25 cellular contexts compared by ENCODE assay signal in the genomic region with DNA sequence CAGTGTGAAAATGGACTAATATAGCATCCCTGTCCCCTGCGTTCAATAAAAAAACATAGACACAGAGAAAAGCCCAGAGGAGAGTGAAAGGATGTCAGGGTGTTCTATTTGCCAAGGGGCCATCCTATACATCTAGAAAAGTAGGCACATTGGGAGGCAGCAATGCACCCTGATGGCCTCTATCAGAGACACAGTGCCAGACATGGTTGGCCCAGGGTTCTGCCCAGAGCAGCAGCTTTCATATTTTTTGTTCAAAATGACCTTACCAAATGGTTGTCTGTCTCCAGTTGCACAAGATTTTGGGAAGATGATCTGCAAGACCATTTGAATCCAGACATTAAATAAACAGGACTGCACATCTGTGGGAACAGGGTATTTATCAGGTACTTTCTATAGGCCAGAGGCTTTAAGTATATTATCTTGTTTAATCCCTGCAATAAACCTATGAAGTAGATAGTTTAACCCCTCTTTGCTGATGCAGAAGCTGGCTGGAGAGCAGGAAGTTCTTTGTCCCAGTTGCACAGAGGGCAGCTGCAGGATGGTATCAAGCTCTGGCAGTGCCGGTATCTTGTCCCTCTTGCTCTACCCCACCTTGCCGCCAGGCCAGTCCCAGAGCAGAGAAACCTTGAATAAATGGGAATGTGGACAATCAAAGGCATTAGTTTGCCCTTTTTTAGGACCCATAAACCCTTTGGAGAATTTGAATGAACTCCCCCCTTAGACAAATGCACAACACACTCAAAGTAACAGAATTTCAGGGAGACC.
DNase-seq lines count a peak whose midpoint lies in the region; ATAC-seq, FAIRE-seq and TF ChIP-seq lines count a peak whose summit lies in the region.
"Had no signal": no experiment of that assay in that cellular context is flagged by ENCODE, and none has a peak within 500 bp of the region (broad histone marks: within the 10 kb centered on the region; RNA-seq: fewer than 3 reads in every experiment).

No MANE protein-coding gene starts in this region.

- no peak overlapping the region for H2AFZ ChIP-seq in osteoblast (ENCODE audit: low read length)

- peaks cover 15% of the 10 kb centered on the region for H3K4me1 Mint-ChIP-seq in activated T-helper 17 cell treated with anti-CD3 and anti-CD28 coated beads, Interleukin-2, amount 50 U/mL, for 72 hours

- H3K79me2 ChIP-seq in osteoblast (ENCODE audit: insufficient read depth, low read length), result no peaks in the 10 kb centered on the region

- peak; percentile 39 for FAIRE-seq in A549 (lab: Jason Lieb, UNC)
- FAIRE-seq: G401.6, GM12892, GM18507, H54, RCC 7860 had no signal

- H4K20me1 ChIP-seq in osteoblast (ENCODE audit: insufficient read depth, low read length), result no peaks in the 10 kb centered on the region
- H4K20me1 ChIP-seq: BLaER1 had no signal

- POLR2A ChIA-PET in A549 (lab: Yijun Ruan, JAX), result no interaction called here

- H3K27me3 ChIP-seq in osteoblast (ENCODE audit: insufficient read depth, low read length), result no peaks in the 10 kb centered on the region
- H3K27me3 ChIP-seq: BLaER1 had no signal

- 86% methylated on average over 3 of the region's 3 CpGs for WGBS in A549 (ENCODE audit: missing lambda C conversion rate)

- DNase-seq in A549 (ENCODE audit: low read depth in 1 of 2, low spot score in 1 of 2), result no peak
- DNase-seq in NCI-H524 treated with DMSO at 0.1 percent for 48 hours (lab: John Stamatoyannopoulos, UW), result peak; percentile 13
- peak; percentile 53 for DNase-seq in osteoblast (ENCODE audit: insufficient read length, low spot score, missing footprints)
- no peak for DNase-seq in nucleus accumbens (lab: John Stamatoyannopoulos, UW)
- DNase-seq: CD4-positive, alpha-beta T cell; COR-L47; DMS 273 treated with DMSO at 0.1 percent for 48 hours; NCI-H1105 treated with DMSO at 0.1 percent for 48 hours; NCI-H1694; NCI-H2081; NCI-H2171 treated with DMSO at 0.1 percent for 48 hours; NCI-H446; NCI-H774; Right ventricle myocardium superior had no signal

- H3K4me1 ChIP-seq in A549 (peaks cover 57% of the 10 kb centered on the region), osteoblast (ENCODE audit: insufficient read depth, low read length) (peaks cover 21% of the 10 kb centered on the region)

- no peak for TF ChIP-seq EP300 in A549 (IDR thresholded peaks at IDR 0.05)

- peak overlapping the region; percentile 62 to 65; a peak in 4 of 6 replicates for H3K27ac ChIP-seq in A549
- H3K27ac ChIP-seq in osteoblast (ENCODE audit: low read depth, low read length), result no peak overlapping the region
- H3K27ac ChIP-seq: BLaER1 had no signal

- H3K36me3 Mint-ChIP-seq in activated T-helper 17 cell treated with anti-CD3 and anti-CD28 coated beads, Interleukin-2, amount 50 U/mL, for 72 hours (ENCODE audit: low read depth), result no peaks in the 10 kb centered on the region

- peak overlapping the region; percentile 79 for H3K4me2 ChIP-seq in A549
- H3K4me2 ChIP-seq in osteoblast (ENCODE audit: insufficient read depth, low read length), result no peak overlapping the region
- H3K4me2 ChIP-seq: BLaER1 had no signal

- no peak for TF ChIP-seq POLR2A in A549 (IDR thresholded peaks at IDR 0.05; ENCODE audit: low read length)

- ATAC-seq in A549, result no peak
- no peak for ATAC-seq in activated T-helper 17 cell treated with anti-CD3 and anti-CD28 coated beads, Interleukin-2, amount 50 U/mL, for 72 hours (replicated peaks)
- no peak for ATAC-seq in GM19455 (IDR thresholded peaks at IDR 0.05; ENCODE audit: unreplicated experiment)
- ATAC-seq in HG02571 (IDR thresholded peaks at IDR 0.05; ENCODE audit: unreplicated experiment), result no peak

- TF ChIP-seq CTCF in A549 (IDR thresholded peaks at IDR 0.05), result no peak
- no peak for TF ChIP-seq CTCF in osteoblast (IDR thresholded peaks at IDR 0.05; ENCODE audit: extremely low read depth, low read depth, low read length)

- no peaks in the 10 kb centered on the region for H3K36me3 ChIP-seq in osteoblast (ENCODE audit: insufficient read depth, low read length)
- H3K36me3 ChIP-seq: BLaER1 had no signal

- peak overlapping the region; percentile 29 for H3K27ac Mint-ChIP-seq in activated T-helper 17 cell treated with anti-CD3 and anti-CD28 coated beads, Interleukin-2, amount 50 U/mL, for 72 hours
- H3K27ac Mint-ChIP-seq: CD4-positive, alpha-beta T cell; IgD-negative memory B cell; T-helper 1 cell treated with Interleukin-12 subunit alpha and Interleukin-12 subunit beta and Interleukin-4 antibody, amounts not matched to agents 30 μg/mL and 1 μg/mL, for 36 hours had no signal

- H3K9me3 Mint-ChIP-seq in activated T-helper 17 cell treated with anti-CD3 and anti-CD28 coated beads, Interleukin-2, amount 50 U/mL, for 72 hours, result no peaks in the 10 kb centered on the region
- H3K9me3 Mint-ChIP-seq: CD4-positive, alpha-beta T cell; IgD-negative memory B cell had no signal

- no peaks in the 10 kb centered on the region for H3K9me3 ChIP-seq in A549
- no peaks in the 10 kb centered on the region for H3K9me3 ChIP-seq in osteoblast (ENCODE audit: low read depth, low read length)
- H3K9me3 ChIP-seq: BLaER1 had no signal

- no peak for TF ChIP-seq RAD21 in A549 (conservative IDR thresholded peaks at IDR 0.05 in 1 of 2, IDR thresholded peaks at IDR 0.05 in 1 of 2)

- no peaks in the 10 kb centered on the region for H3K27me3 Mint-ChIP-seq in activated T-helper 17 cell treated with anti-CD3 and anti-CD28 coated beads, Interleukin-2, amount 50 U/mL, for 72 hours
- H3K27me3 Mint-ChIP-seq: CD4-positive, alpha-beta T cell had no signal

- CTCF ChIA-PET in A549 (lab: Yijun Ruan, JAX), result no interaction called here

- H3K4me3 Mint-ChIP-seq in activated T-helper 17 cell treated with anti-CD3 and anti-CD28 coated beads, Interleukin-2, amount 50 U/mL, for 72 hours, result no peak overlapping the region
- H3K4me3 Mint-ChIP-seq: CD4-positive, alpha-beta T cell; IgD-negative memory B cell; T-helper 1 cell treated with Interleukin-12 subunit alpha and Interleukin-12 subunit beta and Interleukin-4 antibody, amounts not matched to agents 30 μg/mL and 1 μg/mL, for 36 hours had no signal

- H3K4me3 ChIP-seq in A549 (no peak overlapping the region), osteoblast (ENCODE audit: insufficient read depth, low read length) (no peak overlapping the region)
- H3K4me3 ChIP-seq: BLaER1 had no signal

TF ChIP-seq in A549, 52 proteins besides CTCF, POLR2A, EP300 and RAD21:
- TF ChIP-seq SMC3 (IDR thresholded peaks at IDR 0.05) (no peak), CHD4 (IDR thresholded peaks at IDR 0.05; ENCODE audit: borderline replicate concordance) (no peak), JUN (IDR thresholded peaks at IDR 0.05) (no peak)

Comparison
In these comparisons a context has a peak if more than half of its experiments do, and no peak if none do; other contexts are left out.
1. DNase-seq: peak in NCI-H524 treated with DMSO at 0.1 percent for 48 hours (single experiment) and osteoblast (single experiment); none in A549 (0 of 2) and nucleus accumbens (0 of 56).